Comparison of ENCODE assay signal across 1 cellular context in genomic region chr19:2421581-2422306, GRCh38.
TF ChIP-seq lines count a peak whose summit lies in the region.

No MANE protein-coding gene starts in this region.

TF ChIP-seq in GM12878, 131 proteins besides CTCF, POLR2A, EP300 and RAD21:
- TF ChIP-seq SPI1 (IDR thresholded peaks at IDR 0.05; ENCODE audit: borderline replicate concordance, insufficient read depth, low read depth, low read length): no peak
- no peak for TF ChIP-seq SMC3 (IDR thresholded peaks at IDR 0.05; ENCODE audit: borderline replicate concordance, low read length)
- TF ChIP-seq IRF4 (IDR thresholded peaks at IDR 0.05; ENCODE audit: low read depth, low read length): no peak
- no peak for TF ChIP-seq DPF2 (IDR thresholded peaks at IDR 0.05)
- TF ChIP-seq FOXK2 (IDR thresholded peaks at IDR 0.05): no peak
- no peak for TF ChIP-seq ETV6 (conservative IDR thresholded peaks at IDR 0.05 in 1 of 2, IDR thresholded peaks at IDR 0.05 in 1 of 2; ENCODE audit: borderline replicate concordance in 1 of 2, low read depth in 1 of 2)
- TF ChIP-seq RELB (IDR thresholded peaks at IDR 0.05; ENCODE audit: low read depth): no peak
- no peak for TF ChIP-seq NR2C2 (IDR thresholded peaks at IDR 0.05; ENCODE audit: borderline replicate concordance, control insufficient read depth, insufficient read length, low read depth)
- TF ChIP-seq EGR1 (IDR thresholded peaks at IDR 0.05; ENCODE audit: borderline replicate concordance in 1 of 2, low read depth in 2 of 2, low read length in 2 of 2): no peak
- TF ChIP-seq SUZ12 (IDR thresholded peaks at IDR 0.05; ENCODE audit: unreplicated experiment): no peak
- TF ChIP-seq BCL11A (IDR thresholded peaks at IDR 0.05; ENCODE audit: low read depth, low read length): no peak
- no peak for TF ChIP-seq TCF12 (IDR thresholded peaks at IDR 0.05; ENCODE audit: low read depth, low read length)
- no peak for TF ChIP-seq FOS (IDR thresholded peaks at IDR 0.05; ENCODE audit: borderline replicate concordance, extremely low read depth, insufficient read length)
- TF ChIP-seq TAF1 (IDR thresholded peaks at IDR 0.05; ENCODE audit: borderline replicate concordance, low read depth, low read length): no peak
- TF ChIP-seq MEF2B (IDR thresholded peaks at IDR 0.05; ENCODE audit: partially characterized antibody, poor library complexity, severe bottlenecking): no peak
- no peak for TF ChIP-seq IKZF2 (IDR thresholded peaks at IDR 0.05)
- no peak for TF ChIP-seq ESRRA (IDR thresholded peaks at IDR 0.05; ENCODE audit: low read length)
- TF ChIP-seq BCL3 (IDR thresholded peaks at IDR 0.05; ENCODE audit: borderline replicate concordance, insufficient read depth, low read depth, low read length, poor library complexity, severe bottlenecking): no peak
- TF ChIP-seq, protein P1, sequence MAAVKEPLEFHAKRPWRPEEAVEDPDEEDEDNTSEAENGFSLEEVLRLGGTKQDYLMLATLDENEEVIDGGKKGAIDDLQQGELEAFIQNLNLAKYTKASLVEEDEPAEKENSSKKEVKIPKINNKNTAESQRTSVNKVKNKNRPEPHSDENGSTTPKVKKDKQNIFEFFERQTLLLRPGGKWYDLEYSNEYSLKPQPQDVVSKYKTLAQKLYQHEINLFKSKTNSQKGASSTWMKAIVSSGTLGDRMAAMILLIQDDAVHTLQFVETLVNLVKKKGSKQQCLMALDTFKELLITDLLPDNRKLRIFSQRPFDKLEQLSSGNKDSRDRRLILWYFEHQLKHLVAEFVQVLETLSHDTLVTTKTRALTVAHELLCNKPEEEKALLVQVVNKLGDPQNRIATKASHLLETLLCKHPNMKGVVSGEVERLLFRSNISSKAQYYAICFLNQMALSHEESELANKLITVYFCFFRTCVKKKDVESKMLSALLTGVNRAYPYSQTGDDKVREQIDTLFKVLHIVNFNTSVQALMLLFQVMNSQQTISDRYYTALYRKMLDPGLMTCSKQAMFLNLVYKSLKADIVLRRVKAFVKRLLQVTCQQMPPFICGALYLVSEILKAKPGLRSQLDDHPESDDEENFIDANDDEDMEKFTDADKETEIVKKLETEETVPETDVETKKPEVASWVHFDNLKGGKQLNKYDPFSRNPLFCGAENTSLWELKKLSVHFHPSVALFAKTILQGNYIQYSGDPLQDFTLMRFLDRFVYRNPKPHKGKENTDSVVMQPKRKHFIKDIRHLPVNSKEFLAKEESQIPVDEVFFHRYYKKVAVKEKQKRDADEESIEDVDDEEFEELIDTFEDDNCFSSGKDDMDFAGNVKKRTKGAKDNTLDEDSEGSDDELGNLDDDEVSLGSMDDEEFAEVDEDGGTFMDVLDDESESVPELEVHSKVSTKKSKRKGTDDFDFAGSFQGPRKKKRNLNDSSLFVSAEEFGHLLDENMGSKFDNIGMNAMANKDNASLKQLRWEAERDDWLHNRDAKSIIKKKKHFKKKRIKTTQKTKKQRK (IDR thresholded peaks at IDR 0.05; ENCODE audit: low read depth, low read length): no peak
TF ChIP-seq in GM12878: peak in this region for 0.
